1 cellular context compared by ENCODE assay signal in genomic region chr1:1024421-1025415, GRCh38.
TF ChIP-seq lines count a peak whose summit lies in the region.

No MANE protein-coding gene starts in this region.

TF ChIP-seq in GM23338, 12 proteins besides CTCF, POLR2A, EP300 and RAD21 (continued from another document):
- TF ChIP-seq ZNF462 (CRISPR knock-in tag; IDR thresholded peaks at IDR 0.05), result no peak
- TF ChIP-seq EZH2 (IDR thresholded peaks at IDR 0.05; ENCODE audit: low read depth, unreplicated experiment), result no peak
- TF ChIP-seq ZNF331 (CRISPR knock-in tag; IDR thresholded peaks at IDR 0.05; ENCODE audit: low read depth), result no peak
- TF ChIP-seq JUNB (IDR thresholded peaks at IDR 0.05; ENCODE audit: unreplicated experiment), result no peak
- no peak for TF ChIP-seq EZH2phosphoT487 (IDR thresholded peaks at IDR 0.05; ENCODE audit: unreplicated experiment)
- TF ChIP-seq CREB1 (CRISPR knock-in tag; IDR thresholded peaks at IDR 0.05; ENCODE audit: low read depth), result no peak
- no peak for TF ChIP-seq REST (IDR thresholded peaks at IDR 0.05; ENCODE audit: unreplicated experiment)
